ENCODE assay signal across 17 cellular contexts in the genomic region with DNA sequence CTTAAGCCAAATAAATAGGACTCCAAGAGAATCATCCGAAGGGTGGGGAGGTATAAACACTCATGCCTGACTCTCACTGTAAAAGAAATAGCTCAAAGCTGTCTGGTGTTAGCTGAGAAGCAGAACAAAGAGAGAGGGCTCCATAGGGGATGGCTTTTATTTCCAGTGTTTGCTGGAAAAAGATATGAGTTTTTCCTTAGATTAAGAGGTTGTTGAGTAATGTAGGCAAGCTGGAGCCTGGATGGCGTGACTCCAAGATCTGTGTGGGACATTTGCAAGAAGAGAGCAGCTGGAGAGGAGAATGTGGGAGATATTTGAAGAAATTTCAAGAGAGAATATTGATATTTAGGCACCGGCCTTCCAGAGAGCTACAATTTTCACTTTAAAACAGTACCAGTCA.
DNase-seq lines count a peak whose midpoint lies in the region; ATAC-seq, FAIRE-seq and TF ChIP-seq lines count a peak whose summit lies in the region.
"Had no signal": no experiment of that assay in that cellular context is flagged by ENCODE, and none has a peak within 500 bp of the region (broad histone marks: within the 10 kb centered on the region; RNA-seq: fewer than 3 reads in every experiment).

No MANE protein-coding gene starts in this region.

- DNase-seq in AG04450 (ENCODE audit: low read depth, low spot score), result peak; percentile 36
- peak; percentile 43 for DNase-seq in amniotic epithelial cell (ENCODE audit: low read depth)
- DNase-seq in fibroblast of the conjunctiva (ENCODE audit: low read depth), result peak; percentile 12
- no peak for DNase-seq in neural progenitor cell (ENCODE audit: low spot score)
- DNase-seq in NOMO-1 treated with dmso at 0.1 percent for 144 hours (lab: John Stamatoyannopoulos, UW; ENCODE audit: unreplicated experiment), result no peak
- DNase-seq in urothelium cell line (ENCODE audit: low spot score), result no peak
- no peak for DNase-seq in lower lobe of right lung
- DNase-seq: ACHN; activated CD8-positive, alpha-beta T cell treated with anti-CD3 and anti-CD28 coated beads for 36 hours; activated naive CD4-positive, alpha-beta T cell treated with anti-CD3 and anti-CD28 coated beads, Interleukin-2, amount 50 U/mL, for 16 hours; activated T-cell treated with anti-CD3 and anti-CD28 coated beads, Interleukin-2, amount 50 U/mL, for 4 hours; NCI-H446 treated with DMSO at 0.1 percent for 48 hours; stimulated activated naive CD4-positive, alpha-beta T cell; transverse colon had no signal

- no peak overlapping the region for H3K4me3 ChIP-seq in AG04450 (ENCODE audit: low read depth, low read length)
- no peak overlapping the region for H3K4me3 ChIP-seq in neural progenitor cell
- no peak overlapping the region for H3K4me3 ChIP-seq in lower lobe of right lung
- H3K4me3 ChIP-seq: breast epithelium, transverse colon had no signal

- peaks cover 2% of the 10 kb centered on the region for H3K27me3 Mint-ChIP-seq in neural progenitor cell (ENCODE audit: insufficient read depth, low read depth)
- H3K27me3 Mint-ChIP-seq: activated CD8-positive, alpha-beta T cell treated with anti-CD3 and anti-CD28 coated beads for 36 hours had no signal

- no peak overlapping the region for H3K27ac Mint-ChIP-seq in neural progenitor cell
- H3K27ac Mint-ChIP-seq: activated CD8-positive, alpha-beta T cell treated with anti-CD3 and anti-CD28 coated beads for 36 hours had no signal

- no peaks in the 10 kb centered on the region for H3K9me3 ChIP-seq in AG04450 (ENCODE audit: control insufficient read depth, insufficient read depth, low read length)
- H3K9me3 ChIP-seq in neural progenitor cell (ENCODE audit: low read depth), result no peaks in the 10 kb centered on the region
- no peaks in the 10 kb centered on the region for H3K9me3 ChIP-seq in lower lobe of right lung
- H3K9me3 ChIP-seq: breast epithelium, transverse colon had no signal

- FAIRE-seq in urothelium cell line (lab: Jason Lieb, UNC), result no peak

- H3F3A ChIP-seq in neural progenitor cell (ENCODE audit: low read depth), result no peaks in the 10 kb centered on the region

- intact Hi-C loops in lower lobe of right lung (cut with DNase I), result no loop called here

- H3K4me1 Mint-ChIP-seq in neural progenitor cell, result no peaks in the 10 kb centered on the region

- H3K9me3 Mint-ChIP-seq in neural progenitor cell, result no peaks in the 10 kb centered on the region
- H3K9me3 Mint-ChIP-seq: activated CD8-positive, alpha-beta T cell treated with anti-CD3 and anti-CD28 coated beads for 36 hours; activated T-cell treated with anti-CD3 and anti-CD28 coated beads, Interleukin-2, amount 50 U/mL, for 4 hours had no signal

- ATAC-seq in HG02642 (IDR thresholded peaks at IDR 0.05; ENCODE audit: poor library complexity, unreplicated experiment) (no peak), lower lobe of right lung (no peak)
- ATAC-seq: activated CD8-positive, alpha-beta T cell treated with anti-CD3 and anti-CD28 coated beads for 36 hours; activated T-cell treated with anti-CD3 and anti-CD28 coated beads, Interleukin-2, amount 50 U/mL, for 4 hours; esophagus mucosa had no signal

- H3K79me2 ChIP-seq in neural progenitor cell (ENCODE audit: low read depth), result no peaks in the 10 kb centered on the region

- H3K9ac ChIP-seq in neural progenitor cell, result no peak overlapping the region

- no peak overlapping the region for H3K4me2 ChIP-seq in neural progenitor cell

- H3K27me3 ChIP-seq in AG04450 (ENCODE audit: control insufficient read depth, insufficient read depth, low read length) (no peaks in the 10 kb centered on the region), neural progenitor cell (no peaks in the 10 kb centered on the region), lower lobe of right lung (ENCODE audit: low read depth) (no peaks in the 10 kb centered on the region)
- H3K27me3 ChIP-seq: breast epithelium, transverse colon had no signal

- H3K4me1 ChIP-seq in neural progenitor cell, result no peaks in the 10 kb centered on the region
- H3K4me1 ChIP-seq in lower lobe of right lung, result no peaks in the 10 kb centered on the region
- H3K4me1 ChIP-seq: breast epithelium, transverse colon had no signal

- CTCF ChIA-PET in AG04450 (lab: Charles Lee), result interaction anchor here (1.0 kb wide), 1 partner anchor 789 kb away, joined by 3 read pairs; no protein-coding TSS in a partner anchor

- TF ChIP-seq CTCF in AG04450 (IDR thresholded peaks at IDR 0.05; ENCODE audit: low read depth, low read length), result no peak
- TF ChIP-seq CTCF in neural progenitor cell (IDR thresholded peaks at IDR 0.05), result no peak
- TF ChIP-seq CTCF in lower lobe of right lung (IDR thresholded peaks at IDR 0.05), result no peak

- H3K4me3 Mint-ChIP-seq in neural progenitor cell, result no peak overlapping the region
- H3K4me3 Mint-ChIP-seq: activated CD8-positive, alpha-beta T cell treated with anti-CD3 and anti-CD28 coated beads for 36 hours; activated T-cell treated with anti-CD3 and anti-CD28 coated beads, Interleukin-2, amount 50 U/mL, for 4 hours had no signal

- H4K20me1 ChIP-seq in neural progenitor cell (ENCODE audit: low read depth), result no peaks in the 10 kb centered on the region

- H3K36me3 Mint-ChIP-seq in neural progenitor cell, result no peaks in the 10 kb centered on the region

- peak overlapping the region; percentile 62 for H2AFZ ChIP-seq in neural progenitor cell (replicated peaks)

- H3K36me3 ChIP-seq in neural progenitor cell (no peaks in the 10 kb centered on the region), lower lobe of right lung (no peaks in the 10 kb centered on the region)
- H3K36me3 ChIP-seq: breast epithelium, transverse colon had no signal

- H3K27ac ChIP-seq in AG04450 (ENCODE audit: low read depth, low read length) (no peak overlapping the region), neural progenitor cell (no peak overlapping the region), lower lobe of right lung (no peak overlapping the region)
- H3K27ac ChIP-seq: breast epithelium, transverse colon had no signal

- POLR2A ChIA-PET in AG04450 (lab: Yijun Ruan, JAX), result no interaction called here

Comparison
In these comparisons a context has a peak if more than half of its experiments do, and no peak if none do; other contexts are left out.
1. DNase-seq: peak in AG04450 (single experiment), amniotic epithelial cell (single experiment) and fibroblast of the conjunctiva (single experiment); none in neural progenitor cell (single experiment), NOMO-1 treated with dmso at 0.1 percent for 144 hours (single experiment), urothelium cell line (single experiment) and lower lobe of right lung (single experiment).